1 cellular context compared by ENCODE assay signal in genomic region chr14:101288436-101289229, GRCh38.
TF ChIP-seq lines count a peak whose summit lies in the region.

No MANE protein-coding gene starts in this region.

TF ChIP-seq in HepG2, 621 proteins besides CTCF, POLR2A, EP300 and RAD21 (continued from another document and continues in another):
- TF ChIP-seq CHD4 (IDR thresholded peaks at IDR 0.05; ENCODE audit: borderline replicate concordance, low read length), result 0 out of 2 replicates have a peak, but pooled peaks have one; percentile 73
- peak; percentile 96 for TF ChIP-seq GFI1 (CRISPR knock-in tag; IDR thresholded peaks at IDR 0.05; ENCODE audit: borderline replicate concordance)
- no peak for TF ChIP-seq MXD3 (CRISPR knock-in tag; IDR thresholded peaks at IDR 0.05)
- TF ChIP-seq HNRNPL (IDR thresholded peaks at IDR 0.05; ENCODE audit: low read depth, low read length), result no peak
- no peak for TF ChIP-seq HNRNPH1 (optimal IDR thresholded peaks at IDR 0.05; ENCODE audit: low read depth, low read length)
- no peak; the same call in 1 of the 2 replicates for TF ChIP-seq ZKSCAN1 (IDR thresholded peaks at IDR 0.05; ENCODE audit: low read length)
- TF ChIP-seq FOXK1 (CRISPR knock-in tag; IDR thresholded peaks at IDR 0.05; ENCODE audit: borderline replicate concordance, low read depth), result peak; percentile 87
- no peak for TF ChIP-seq ZNF121 (CRISPR knock-in tag; IDR thresholded peaks at IDR 0.05)
- no peak for TF ChIP-seq U2AF2 (IDR thresholded peaks at IDR 0.05; ENCODE audit: low read depth, low read length)
- no peak for TF ChIP-seq AHR (CRISPR knock-in tag; IDR thresholded peaks at IDR 0.05)
- TF ChIP-seq, protein P1, sequence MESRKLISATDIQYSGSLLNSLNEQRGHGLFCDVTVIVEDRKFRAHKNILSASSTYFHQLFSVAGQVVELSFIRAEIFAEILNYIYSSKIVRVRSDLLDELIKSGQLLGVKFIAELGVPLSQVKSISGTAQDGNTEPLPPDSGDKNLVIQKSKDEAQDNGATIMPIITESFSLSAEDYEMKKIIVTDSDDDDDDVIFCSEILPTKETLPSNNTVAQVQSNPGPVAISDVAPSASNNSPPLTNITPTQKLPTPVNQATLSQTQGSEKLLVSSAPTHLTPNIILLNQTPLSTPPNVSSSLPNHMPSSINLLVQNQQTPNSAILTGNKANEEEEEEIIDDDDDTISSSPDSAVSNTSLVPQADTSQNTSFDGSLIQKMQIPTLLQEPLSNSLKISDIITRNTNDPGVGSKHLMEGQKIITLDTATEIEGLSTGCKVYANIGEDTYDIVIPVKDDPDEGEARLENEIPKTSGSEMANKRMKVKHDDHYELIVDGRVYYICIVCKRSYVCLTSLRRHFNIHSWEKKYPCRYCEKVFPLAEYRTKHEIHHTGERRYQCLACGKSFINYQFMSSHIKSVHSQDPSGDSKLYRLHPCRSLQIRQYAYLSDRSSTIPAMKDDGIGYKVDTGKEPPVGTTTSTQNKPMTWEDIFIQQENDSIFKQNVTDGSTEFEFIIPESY (CRISPR knock-in tag; IDR thresholded peaks at IDR 0.05), result peak; percentile 59; the same call in 1 of the 2 replicates
- 0 out of 2 replicates have a peak, but pooled peaks have one; percentile 35 for TF ChIP-seq FOXK2 (IDR thresholded peaks at IDR 0.05)
- no peak for TF ChIP-seq ZNF17 (CRISPR knock-in tag; IDR thresholded peaks at IDR 0.05)
- TF ChIP-seq ZNF503 (CRISPR knock-in tag; IDR thresholded peaks at IDR 0.05), result peak; percentile 83; the same call in 1 of the 2 replicates
- TF ChIP-seq NFE2L2 (IDR thresholded peaks at IDR 0.05; ENCODE audit: low read length), result no peak
- TF ChIP-seq ZNF230 (CRISPR knock-in tag; IDR thresholded peaks at IDR 0.05), result no peak
- TF ChIP-seq ZNF766 (CRISPR knock-in tag; IDR thresholded peaks at IDR 0.05; ENCODE audit: borderline replicate concordance), result no peak
- peak; percentile 94; the same call in 1 of the 2 replicates for TF ChIP-seq HMG20B (CRISPR knock-in tag; conservative IDR thresholded peaks at IDR 0.05)
- TF ChIP-seq ZBTB38 (CRISPR knock-in tag; IDR thresholded peaks at IDR 0.05), result peak; percentile 75
- TF ChIP-seq ZNF609 (CRISPR knock-in tag; IDR thresholded peaks at IDR 0.05; ENCODE audit: borderline replicate concordance), result peak; percentile 95
- peak; percentile 92 for TF ChIP-seq PITX1 (CRISPR knock-in tag; IDR thresholded peaks at IDR 0.05)
- TF ChIP-seq MYNN (CRISPR knock-in tag; IDR thresholded peaks at IDR 0.05; ENCODE audit: low read depth), result no peak
- no peak; the same call in 1 of the 2 replicates for TF ChIP-seq ZNF142 (CRISPR knock-in tag; IDR thresholded peaks at IDR 0.05)
- 0 out of 2 replicates have a peak, but pooled peaks have one; percentile 49 for TF ChIP-seq ZNF468 (CRISPR knock-in tag; IDR thresholded peaks at IDR 0.05)
- TF ChIP-seq RARG (CRISPR knock-in tag; IDR thresholded peaks at IDR 0.05; ENCODE audit: low read depth), result no peak
- TF ChIP-seq ZNF720 (CRISPR knock-in tag; IDR thresholded peaks at IDR 0.05), result no peak
- TF ChIP-seq ARNT (IDR thresholded peaks at IDR 0.05), result no peak
- TF ChIP-seq ZNF75D (CRISPR knock-in tag; IDR thresholded peaks at IDR 0.05; ENCODE audit: borderline replicate concordance), result no peak
- TF ChIP-seq, protein P2, sequence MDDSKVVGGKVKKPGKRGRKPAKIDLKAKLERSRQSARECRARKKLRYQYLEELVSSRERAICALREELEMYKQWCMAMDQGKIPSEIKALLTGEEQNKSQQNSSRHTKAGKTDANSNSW (CRISPR knock-in tag; IDR thresholded peaks at IDR 0.05; ENCODE audit: borderline replicate concordance), result no peak
- peak; percentile 98 for TF ChIP-seq CEBPB (IDR thresholded peaks at IDR 0.05; ENCODE audit: borderline replicate concordance, low read depth, low read length)
- no peak for TF ChIP-seq GZF1 (CRISPR knock-in tag; IDR thresholded peaks at IDR 0.05)
- TF ChIP-seq, protein P3, sequence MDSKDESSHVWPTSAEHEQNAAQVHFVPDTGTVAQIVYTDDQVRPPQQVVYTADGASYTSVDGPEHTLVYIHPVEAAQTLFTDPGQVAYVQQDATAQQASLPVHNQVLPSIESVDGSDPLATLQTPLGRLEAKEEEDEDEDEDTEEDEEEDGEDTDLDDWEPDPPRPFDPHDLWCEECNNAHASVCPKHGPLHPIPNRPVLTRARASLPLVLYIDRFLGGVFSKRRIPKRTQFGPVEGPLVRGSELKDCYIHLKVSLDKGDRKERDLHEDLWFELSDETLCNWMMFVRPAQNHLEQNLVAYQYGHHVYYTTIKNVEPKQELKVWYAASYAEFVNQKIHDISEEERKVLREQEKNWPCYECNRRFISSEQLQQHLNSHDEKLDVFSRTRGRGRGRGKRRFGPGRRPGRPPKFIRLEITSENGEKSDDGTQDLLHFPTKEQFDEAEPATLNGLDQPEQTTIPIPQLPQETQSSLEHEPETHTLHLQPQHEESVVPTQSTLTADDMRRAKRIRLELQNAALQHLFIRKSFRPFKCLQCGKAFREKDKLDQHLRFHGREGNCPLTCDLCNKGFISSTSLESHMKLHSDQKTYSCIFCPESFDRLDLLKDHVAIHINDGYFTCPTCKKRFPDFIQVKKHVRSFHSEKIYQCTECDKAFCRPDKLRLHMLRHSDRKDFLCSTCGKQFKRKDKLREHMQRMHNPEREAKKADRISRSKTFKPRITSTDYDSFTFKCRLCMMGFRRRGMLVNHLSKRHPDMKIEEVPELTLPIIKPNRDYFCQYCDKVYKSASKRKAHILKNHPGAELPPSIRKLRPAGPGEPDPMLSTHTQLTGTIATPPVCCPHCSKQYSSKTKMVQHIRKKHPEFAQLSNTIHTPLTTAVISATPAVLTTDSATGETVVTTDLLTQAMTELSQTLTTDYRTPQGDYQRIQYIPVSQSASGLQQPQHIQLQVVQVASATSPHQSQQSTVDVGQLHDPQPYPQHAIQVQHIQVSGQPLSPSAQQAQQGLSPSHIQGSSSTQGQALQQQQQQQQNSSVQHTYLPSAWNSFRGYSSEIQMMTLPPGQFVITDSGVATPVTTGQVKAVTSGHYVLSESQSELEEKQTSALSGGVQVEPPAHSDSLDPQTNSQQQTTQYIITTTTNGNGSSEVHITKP (CRISPR knock-in tag; IDR thresholded peaks at IDR 0.05; ENCODE audit: low read depth), result no peak
- no peak for TF ChIP-seq EZH2 (conservative IDR thresholded peaks at IDR 0.05; ENCODE audit: low read depth, low read length)
- TF ChIP-seq, protein P4, sequence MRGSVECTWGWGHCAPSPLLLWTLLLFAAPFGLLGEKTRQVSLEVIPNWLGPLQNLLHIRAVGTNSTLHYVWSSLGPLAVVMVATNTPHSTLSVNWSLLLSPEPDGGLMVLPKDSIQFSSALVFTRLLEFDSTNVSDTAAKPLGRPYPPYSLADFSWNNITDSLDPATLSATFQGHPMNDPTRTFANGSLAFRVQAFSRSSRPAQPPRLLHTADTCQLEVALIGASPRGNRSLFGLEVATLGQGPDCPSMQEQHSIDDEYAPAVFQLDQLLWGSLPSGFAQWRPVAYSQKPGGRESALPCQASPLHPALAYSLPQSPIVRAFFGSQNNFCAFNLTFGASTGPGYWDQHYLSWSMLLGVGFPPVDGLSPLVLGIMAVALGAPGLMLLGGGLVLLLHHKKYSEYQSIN (CRISPR knock-in tag; IDR thresholded peaks at IDR 0.05; ENCODE audit: borderline replicate concordance), result no peak
- TF ChIP-seq MAFG (CRISPR knock-in tag; IDR thresholded peaks at IDR 0.05), result no peak
